Comparison of ENCODE assay signal across 16 cellular contexts in the genomic region with DNA sequence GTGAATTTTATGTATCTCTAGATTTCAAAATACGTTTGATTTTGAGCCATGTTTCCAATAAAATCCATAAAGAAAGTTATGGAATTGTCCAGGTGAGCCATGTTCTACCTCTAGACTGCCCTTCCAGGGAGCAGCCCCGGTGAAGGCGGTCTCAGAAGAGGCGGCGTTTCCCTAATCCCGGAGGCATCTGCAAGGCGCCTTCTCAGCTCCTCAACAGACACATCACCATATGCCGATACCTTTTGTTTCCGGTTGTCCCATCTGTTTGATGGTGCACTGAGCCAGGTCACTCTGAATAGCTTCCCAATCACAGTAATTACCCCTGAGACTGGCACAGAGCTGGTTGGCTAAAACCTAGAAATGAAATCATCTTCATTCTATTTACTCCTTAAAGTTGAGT.
DNase-seq lines count a peak whose midpoint lies in the region; ATAC-seq lines count a peak whose summit lies in the region.
"Had no signal": no experiment of that assay in that cellular context is flagged by ENCODE, and none has a peak within 500 bp of the region (broad histone marks: within the 10 kb centered on the region; RNA-seq: fewer than 3 reads in every experiment).

No MANE protein-coding gene starts in this region.

- H3K27ac Mint-ChIP-seq in stimulated activated naive B cell treated with anti-CD40 and anti-IgM and Interleukin-4, amounts not matched to agents 10 μg/mL and 1 μg/mL and 100 μg/mL, for 72 hours, result no peak overlapping the region
- H3K27ac Mint-ChIP-seq: HFFc6 had no signal

- DNase-seq in D341Med (ENCODE audit: low spot score) (peak; percentile 89), NCI-H1694 (lab: John Stamatoyannopoulos, UW) (peak; percentile 82), NCI-H82 (lab: John Stamatoyannopoulos, UW) (peak; percentile 99), iPS-NIHi7 (ENCODE audit: extremely low spot score) (peak; percentile 31), midbrain (lab: John Stamatoyannopoulos, UW) (no peak), NCI-H1048 (lab: John Stamatoyannopoulos, UW) (no peak)
- no peak for DNase-seq in stimulated activated naive B cell treated with anti-CD40 and anti-IgM and Interleukin-4, amounts not matched to agents 10 μg/mL and 1 μg/mL and 100 μg/mL, for 72 hours
- DNase-seq: DMS79, GOT3, HFFc6, MG63, NCI-H1436, NCI-H2081 treated with DMSO at 0.1 percent for 48 hours, NCI-H510A, SW 1271 had no signal

- no peak for ATAC-seq in stimulated activated naive B cell treated with anti-CD40 and anti-IgM and Interleukin-4, amounts not matched to agents 10 μg/mL and 1 μg/mL and 100 μg/mL, for 72 hours (replicated peaks)
- ATAC-seq in HG03135 (IDR thresholded peaks at IDR 0.05; ENCODE audit: unreplicated experiment), result no peak

- H3K9me3 Mint-ChIP-seq in stimulated activated naive B cell treated with anti-CD40 and anti-IgM and Interleukin-4, amounts not matched to agents 10 μg/mL and 1 μg/mL and 100 μg/mL, for 72 hours, result no peaks in the 10 kb centered on the region
- H3K9me3 Mint-ChIP-seq: HFFc6 had no signal

- no peak overlapping the region for H3K4me3 Mint-ChIP-seq in stimulated activated naive B cell treated with anti-CD40 and anti-IgM and Interleukin-4, amounts not matched to agents 10 μg/mL and 1 μg/mL and 100 μg/mL, for 72 hours
- H3K4me3 Mint-ChIP-seq: HFFc6 had no signal

- H3K27me3 Mint-ChIP-seq in stimulated activated naive B cell treated with anti-CD40 and anti-IgM and Interleukin-4, amounts not matched to agents 10 μg/mL and 1 μg/mL and 100 μg/mL, for 72 hours, result peaks cover 6 to 12% of the 10 kb centered on the region in 2 donors

- no peaks in the 10 kb centered on the region for H3K36me3 Mint-ChIP-seq in stimulated activated naive B cell treated with anti-CD40 and anti-IgM and Interleukin-4, amounts not matched to agents 10 μg/mL and 1 μg/mL and 100 μg/mL, for 72 hours

- no peaks in the 10 kb centered on the region for H3K4me1 Mint-ChIP-seq in stimulated activated naive B cell treated with anti-CD40 and anti-IgM and Interleukin-4, amounts not matched to agents 10 μg/mL and 1 μg/mL and 100 μg/mL, for 72 hours

Comparison
In these comparisons a context has a peak if more than half of its experiments do, and no peak if none do; other contexts are left out.
1. DNase-seq: peak in D341Med (single experiment), NCI-H1694 (single experiment), NCI-H82 (single experiment) and iPS-NIHi7 (single experiment); none in stimulated activated naive B cell treated with anti-CD40 and anti-IgM and Interleukin-4, amounts not matched to agents 10 μg/mL and 1 μg/mL and 100 μg/mL, for 72 hours (single experiment), midbrain (single experiment) and NCI-H1048 (single experiment).